Comparison of ENCODE assay signal across 16 cellular contexts in genomic region chr14:73232984-73233383, GRCh38.
"Had no signal": no experiment of that assay in that cellular context is flagged by ENCODE, and none has a peak within 500 bp of the region (broad histone marks: within the 10 kb centered on the region; RNA-seq: fewer than 3 reads in every experiment).

No MANE protein-coding gene starts in this region.

- H3K4me3 ChIP-seq: colonic mucosa, esophagus muscularis mucosa, lower lobe of right lung, skin epidermis, tibial artery had no signal

- H3K27ac ChIP-seq: colonic mucosa, esophagus muscularis mucosa, lower lobe of right lung, tibial artery had no signal

- H3K9me3 ChIP-seq: colonic mucosa, esophagus muscularis mucosa, lower lobe of right lung, tibial artery had no signal

- H3K36me3 ChIP-seq: colonic mucosa, esophagus muscularis mucosa, lower lobe of right lung, tibial artery, WERI-Rb-1 had no signal

- DNase-seq: activated CD4-positive, alpha-beta T cell treated with anti-CD3 and anti-CD28 coated beads for 36 hours; activated CD4-positive, alpha-beta T cell treated with anti-CD3 and anti-CD28 coated beads, Interleukin-2, amount 50 U/mL, for 48 hours; activated gamma-delta T cell treated with Interleukin-2 at 50 U/mL for 16 hours; amniotic stem cell; caudate nucleus; colonic mucosa; effector CD4-positive, alpha-beta T cell; left colon; lower lobe of right lung; stimulated activated naive CD8-positive, alpha-beta T cell treated with anti-CD3 and anti-CD28 coated beads, Interleukin-15, Interleukin-2, amounts not matched to agents 100 U/mL and 50 U/mL, for 24 hours; SW 1271; T-helper 2 cell; tibial artery; WERI-Rb-1 had no signal
